In the genomic region with DNA sequence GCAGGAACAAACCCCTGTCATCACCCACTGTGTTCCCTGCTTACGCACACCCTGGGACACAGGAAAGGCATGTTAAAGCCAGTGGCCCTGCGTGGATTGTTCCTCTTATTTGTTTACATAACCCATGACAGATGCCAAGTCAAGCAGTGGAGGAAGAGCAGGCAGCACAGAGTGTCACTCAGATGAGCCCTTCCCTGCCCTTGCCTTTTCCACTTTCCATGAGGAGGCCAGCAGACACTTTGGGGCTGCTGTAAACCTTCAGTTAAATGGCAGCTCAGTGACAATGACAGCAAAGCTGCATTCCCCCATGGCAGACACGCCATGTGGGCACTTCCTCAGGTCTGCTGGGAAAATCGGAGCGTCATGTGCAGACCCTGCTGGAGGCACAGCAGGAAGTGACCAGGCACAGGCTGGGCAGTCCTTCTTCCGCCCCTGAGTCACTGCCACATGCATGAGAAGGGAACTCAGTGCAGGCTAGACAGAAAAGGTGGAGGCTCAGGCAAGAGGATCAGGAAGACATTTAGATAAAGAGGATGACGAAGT, we compare ENCODE assay signal across 8 cellular contexts.
A peak's percentile ranks its signal among the peaks of the same experiment; 100 is the strongest.
DNase-seq lines count a peak whose midpoint lies in the region; ATAC-seq lines count a peak whose summit lies in the region.

No MANE protein-coding gene starts in this region.

- no peak overlapping the region for H4K91ac ChIP-seq in trophoblast cell (ENCODE audit: low read depth, low read length)

- peak; percentile 95 for DNase-seq in ELR (ENCODE audit: low read depth)
- peak; percentile 67 for DNase-seq in SK-N-DZ (ENCODE audit: low spot score)
- peak; percentile 18 for DNase-seq in fibroblast of peridontal ligament (ENCODE audit: extremely low read depth)
- peak; percentile 57 to 65 for DNase-seq in trophoblast cell
- no peak for DNase-seq in SKM-1 treated with dmso at 0.1 percent for 144 hours (lab: John Stamatoyannopoulos, UW; ENCODE audit: unreplicated experiment)
- no peak for DNase-seq in NCI-H446 (lab: John Stamatoyannopoulos, UW)
- no peak for DNase-seq in effector CD8-positive, alpha-beta T cell (lab: John Stamatoyannopoulos, UW)

- no CpG with 5 or more reads among the region's 7 CpGs for WGBS in trophoblast cell (ENCODE audit: extremely low coverage, insufficient coverage, insufficient read length)

- H2BK5ac ChIP-seq in trophoblast cell (ENCODE audit: low read depth, low read length, poor library complexity): no peak overlapping the region

- H3K27ac ChIP-seq in trophoblast cell (ENCODE audit: low read depth, low read length): no peak overlapping the region

- H3K9ac ChIP-seq in trophoblast cell (ENCODE audit: low read length): no peak overlapping the region

- H3K9me3 ChIP-seq in trophoblast cell (ENCODE audit: insufficient read depth, low read depth, low read length): no peaks in the 10 kb centered on the region

- peaks cover 7 to 10% of the 10 kb centered on the region in 2 experiments for H3K4me1 ChIP-seq in trophoblast cell (ENCODE audit: control insufficient read depth in 1 of 2, insufficient read depth in 2 of 2, low read length in 2 of 2)

- H2AFZ ChIP-seq in trophoblast cell (ENCODE audit: insufficient read depth, low read length, poor library complexity): no peak overlapping the region

- no peak overlapping the region for H4K8ac ChIP-seq in trophoblast cell (ENCODE audit: low read depth, low read length)

- peak overlapping the region; percentile 30 for H2BK120ac ChIP-seq in trophoblast cell (ENCODE audit: insufficient read depth, low read length, poor library complexity)

- no peak overlapping the region for H3K4me3 ChIP-seq in trophoblast cell (ENCODE audit: low read depth, low read length)

- no peaks in the 10 kb centered on the region for H3K36me3 ChIP-seq in trophoblast cell (ENCODE audit: control insufficient read depth in 1 of 2, insufficient read depth in 2 of 2, low read length in 2 of 2)

- H3K18ac ChIP-seq in trophoblast cell (ENCODE audit: low read length): peak overlapping the region; percentile 3

- H3K14ac ChIP-seq in trophoblast cell (ENCODE audit: low read length): peak overlapping the region; percentile 20

- no peaks in the 10 kb centered on the region for H3K27me3 ChIP-seq in trophoblast cell (ENCODE audit: insufficient read depth, low read length)

- H3K4me2 ChIP-seq in trophoblast cell (ENCODE audit: low read length): no peak overlapping the region

- H3K79me2 ChIP-seq in trophoblast cell (ENCODE audit: control insufficient read depth, insufficient read depth, low read length, poor library complexity): no peaks in the 10 kb centered on the region

- no peak overlapping the region for H3K23ac ChIP-seq in trophoblast cell (ENCODE audit: low read length)

- no peak overlapping the region for H3K4ac ChIP-seq in trophoblast cell (ENCODE audit: low read depth, low read length)

- ATAC-seq in GM18520 (IDR thresholded peaks at IDR 0.05; ENCODE audit: unreplicated experiment): no peak

- no peak overlapping the region for H2BK12ac ChIP-seq in trophoblast cell (ENCODE audit: low read length)

- no peak overlapping the region for H2AK5ac ChIP-seq in trophoblast cell (ENCODE audit: low read length)

- no peak overlapping the region for H4K12ac ChIP-seq in trophoblast cell (ENCODE audit: low read depth, low read length)

- no peaks in the 10 kb centered on the region for H3K79me1 ChIP-seq in trophoblast cell (ENCODE audit: low read length)

Comparison
In these comparisons a context has a peak if more than half of its experiments do, and no peak if none do; other contexts are left out.
1. DNase-seq: peak in ELR (single experiment), SK-N-DZ (single experiment), fibroblast of peridontal ligament (single experiment) and trophoblast cell (2 of 2); none in SKM-1 treated with dmso at 0.1 percent for 144 hours (single experiment), NCI-H446 (0 of 2) and effector CD8-positive, alpha-beta T cell (single experiment).